Comparison of ENCODE assay signal across 1 cellular context in the genomic region with DNA sequence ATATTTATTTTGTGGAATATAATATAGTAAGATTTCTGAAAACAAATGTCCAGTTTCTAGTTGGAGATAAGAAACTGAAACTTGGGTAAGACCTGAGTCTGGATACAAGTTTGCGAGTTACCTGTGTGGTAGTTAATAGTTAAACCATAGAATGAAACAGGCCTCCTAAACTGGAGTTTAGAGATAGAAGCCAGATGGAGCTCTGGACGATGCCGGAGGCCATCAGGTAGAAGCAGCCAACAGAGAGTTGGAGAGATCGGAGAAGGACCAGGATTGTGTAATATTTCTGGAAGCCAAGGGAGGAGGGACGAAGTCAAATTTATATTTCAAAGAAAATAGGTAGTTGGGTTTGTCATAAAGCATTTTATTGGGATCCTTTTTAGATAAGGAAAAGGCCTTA.
TF ChIP-seq lines count a peak whose summit lies in the region.

No MANE protein-coding gene starts in this region.

TF ChIP-seq in K562, 482 proteins besides CTCF, POLR2A, EP300 and RAD21:
- TF ChIP-seq FUS (optimal IDR thresholded peaks at IDR 0.05; ENCODE audit: low read depth, low read length) (no peak), CEBPB (tag; IDR thresholded peaks at IDR 0.05) (peak; percentile 41), POLR2B (IDR thresholded peaks at IDR 0.05; ENCODE audit: low read depth, partially characterized antibody) (no peak), STAG1 (CRISPR knock-in tag; IDR thresholded peaks at IDR 0.05; ENCODE audit: borderline replicate concordance) (no peak), RUNX1 (IDR thresholded peaks at IDR 0.05; ENCODE audit: low read depth) (no peak)
